8 cellular contexts compared by ENCODE assay signal in the genomic region with DNA sequence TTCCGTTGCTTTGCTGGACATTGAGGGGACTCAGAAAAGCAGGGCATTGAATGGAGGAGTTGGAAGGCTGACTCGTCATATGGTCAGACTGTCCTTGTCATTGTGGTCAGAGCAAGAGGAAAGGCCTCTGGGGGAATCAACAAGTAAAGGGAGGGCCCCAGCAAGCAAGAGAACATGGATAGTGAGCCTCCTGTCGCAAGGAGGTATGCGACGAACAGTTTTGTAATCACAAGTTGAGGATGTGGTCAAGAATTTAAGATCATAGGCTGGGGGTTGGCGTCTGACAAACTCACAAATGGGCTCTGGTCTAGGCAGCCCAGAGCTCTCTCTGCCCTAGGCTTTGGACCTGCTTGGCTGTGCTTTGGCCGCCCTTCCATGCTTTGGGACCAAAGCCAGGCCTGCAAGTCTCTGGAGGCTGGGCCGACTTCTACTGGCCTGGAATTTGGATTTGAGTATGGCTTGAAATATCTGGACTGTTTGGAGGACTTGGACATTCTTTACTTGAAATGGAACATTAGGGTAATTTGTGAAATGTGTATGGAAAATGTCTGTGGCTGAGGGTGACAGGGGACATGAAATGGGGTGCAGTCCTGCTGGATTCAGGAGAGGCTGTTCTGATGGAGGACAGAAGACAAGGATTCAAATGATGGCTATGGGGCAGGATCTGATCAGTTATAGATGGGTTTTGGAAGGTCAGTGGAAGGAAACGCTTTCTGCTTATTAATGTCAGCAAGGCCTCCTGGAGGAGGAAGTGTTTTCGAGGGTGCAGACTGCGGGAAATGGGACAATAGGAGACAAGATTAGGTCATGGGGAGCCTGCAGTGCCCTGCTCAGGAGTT. TPM values are rescaled to one million over a fixed set of nuclear protein-coding genes. Genes with fewer than 3 reads are reported as not detected.
DNase-seq lines count a peak whose midpoint lies in the region; ATAC-seq and TF ChIP-seq lines count a peak whose summit lies in the region.

No MANE protein-coding gene starts in this region.

- 20 to 26% methylated on average over 10 to 11 of the region's 11 CpGs for WGBS in upper lobe of left lung, 2 donors

- H3K27me3 ChIP-seq in upper lobe of left lung = no peaks in the 10 kb centered on the region

- peaks cover 60 to 71% (median 65%) of the 10 kb centered on the region in 4 donors for H3K4me1 ChIP-seq in upper lobe of left lung

- H3K9me3 ChIP-seq in upper lobe of left lung = no peaks in the 10 kb centered on the region

- H3K27ac ChIP-seq in cingulate gyrus (ENCODE audit: low read depth, low read length) (peak overlapping the region; percentile 97), upper lobe of left lung (peak overlapping the region; percentile 94 to 99 (median 98))

- H3K27me3 Mint-ChIP-seq in memory B cell = no peaks in the 10 kb centered on the region

- TF ChIP-seq POLR2A in upper lobe of left lung (IDR thresholded peaks at IDR 0.05) = peak in 2 of 4 donors; percentile 19 to 58

- peak; percentile 55 for DNase-seq in NCI-H226
- DNase-seq in memory B cell (ENCODE audit: low spot score in 2 of 2) = no peak
- peak in 1 of 2 donors; percentile 78 for DNase-seq in upper lobe of left lung

- peak overlapping the region in 2 of 4 donors; percentile 78 to 90 for H3K4me3 ChIP-seq in upper lobe of left lung

- H3K9me3 Mint-ChIP-seq in memory B cell = no peaks in the 10 kb centered on the region

- H3K36me3 ChIP-seq in upper lobe of left lung = peaks cover 0 to 4% (median 0%) of the 10 kb centered on the region in 4 donors

- no peak for TF ChIP-seq CTCF in upper lobe of left lung (IDR thresholded peaks at IDR 0.05)

- ATAC-seq in memory B cell (ENCODE audit: low read depth) (no peak), upper lobe of left lung (ENCODE audit: low FRiP score in 2 of 2) (peak; percentile 39 to 65), HG03097 (IDR thresholded peaks at IDR 0.05; ENCODE audit: low FRiP score, unreplicated experiment) (no peak), GM21515 (IDR thresholded peaks at IDR 0.05; ENCODE audit: unreplicated experiment) (no peak), GM21576 (IDR thresholded peaks at IDR 0.05; ENCODE audit: unreplicated experiment) (no peak), HG03354 (IDR thresholded peaks at IDR 0.05; ENCODE audit: poor library complexity, severe bottlenecking, unreplicated experiment) (no peak)

- H3K4me3 Mint-ChIP-seq in memory B cell = no peak overlapping the region

- H3K27ac Mint-ChIP-seq in memory B cell = peak overlapping the region; percentile 54

- H3K36me3 Mint-ChIP-seq in memory B cell = no peaks in the 10 kb centered on the region

- peaks cover 44% of the 10 kb centered on the region for H3K4me1 Mint-ChIP-seq in memory B cell

- TF ChIP-seq EP300 in upper lobe of left lung (IDR thresholded peaks at IDR 0.05) = no peak

RNA-seq across cellular contexts. Expression of a gene that starts 19.2 kb away (rescaled TPM):
- total RNA-seq in upper lobe of left lung = 100 to 1,000 TPM in 5 of 6 donors, 10 to 100 TPM in 1; 81.7 to 265 (median 166) TPM

RNA-seq across cellular contexts. Expression of a gene that starts 39.2 kb away (rescaled TPM):
- 1,000 to 10,000 TPM in 5 of 6 donors, 100 to 1,000 TPM in 1; 806 to 1,982 (median 1,727) TPM for total RNA-seq in upper lobe of left lung

Comparison
In these comparisons a context has a peak if more than half of its experiments do, and no peak if none do; other contexts are left out.
1. ATAC-seq: peak in upper lobe of left lung (2 of 2); none in memory B cell (single experiment), HG03097 (single experiment), GM21515 (single experiment), GM21576 (single experiment) and HG03354 (single experiment).